8 cellular contexts compared by ENCODE assay signal in the genomic region with DNA sequence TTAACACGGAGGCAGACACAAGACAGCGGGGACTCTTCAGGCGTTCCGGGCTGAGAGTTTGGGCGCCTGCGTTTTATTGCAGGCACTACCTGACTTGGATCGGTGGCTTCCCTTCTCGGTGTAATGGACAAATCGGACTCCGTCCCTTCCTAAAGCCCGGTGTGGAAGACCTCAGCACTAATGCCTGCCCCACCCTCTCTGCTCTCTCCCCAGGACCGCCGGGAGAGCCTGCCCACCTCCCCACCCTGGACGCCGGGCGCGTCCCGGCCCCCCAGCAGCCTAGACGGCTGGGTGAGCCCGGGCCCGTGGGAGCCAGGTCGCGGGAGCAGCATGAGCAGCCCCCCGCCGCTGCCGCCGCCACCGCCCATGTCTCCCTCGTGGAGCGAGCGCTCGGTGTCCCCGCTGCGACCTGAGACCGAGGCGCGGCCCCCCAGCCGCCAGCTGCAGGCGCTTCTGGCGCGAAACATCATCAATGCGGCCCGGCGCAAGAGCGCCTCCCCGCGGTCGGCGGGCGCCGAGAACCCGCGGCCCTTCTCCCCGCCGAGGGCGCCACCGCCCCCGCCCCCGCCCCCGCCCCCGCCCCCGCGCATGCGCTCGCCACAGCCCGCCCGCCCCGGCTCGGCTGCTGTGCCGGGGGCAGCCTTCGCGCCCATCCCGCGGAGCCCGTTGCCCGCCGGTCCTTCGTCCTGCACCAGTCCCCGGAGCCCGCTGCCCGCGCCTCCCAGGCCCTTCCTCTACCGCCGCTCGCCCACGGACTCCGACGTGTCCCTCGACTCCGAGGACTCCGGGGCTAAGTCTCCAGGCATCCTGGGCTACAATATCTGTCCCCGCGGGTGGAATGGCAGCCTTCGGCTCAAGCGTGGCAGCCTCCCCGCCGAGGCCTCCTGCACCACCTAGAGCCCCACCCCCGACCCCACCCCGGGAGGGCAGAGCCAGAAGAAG. TPM values are rescaled to one million over a fixed set of nuclear protein-coding genes. Genes with fewer than 3 reads are reported as not detected.
DNase-seq lines count a peak whose midpoint lies in the region; ATAC-seq and TF ChIP-seq lines count a peak whose summit lies in the region.

No MANE protein-coding gene starts in this region.

- ATAC-seq in GM18909 (IDR thresholded peaks at IDR 0.05; ENCODE audit: poor library complexity, unreplicated experiment) (peak; percentile 80), HG03354 (IDR thresholded peaks at IDR 0.05; ENCODE audit: poor library complexity, severe bottlenecking, unreplicated experiment) (peak; percentile 83)

- H3K27ac ChIP-seq in muscle layer of duodenum (ENCODE audit: low read length) = no peak overlapping the region

- no peaks in the 10 kb centered on the region for H3K36me3 ChIP-seq in muscle layer of duodenum (ENCODE audit: control insufficient read depth in 1 of 2, insufficient read depth in 2 of 2, low read length in 2 of 2)

- DNase-seq in AG20443 (ENCODE audit: low spot score) (peak; percentile 99), NCI-H82 (lab: John Stamatoyannopoulos, UW) (peak; percentile 80), epithelial cell of proximal tubule (ENCODE audit: low read depth) (no peak)
- DNase-seq in activated CD8-positive, alpha-beta memory T cell treated with anti-CD3 and anti-CD28 coated beads for 48 hours (ENCODE audit: low read depth in 2 of 3, low spot score in 2 of 3) = peak; percentile 38 to 57 (median 55)
- peak; percentile 31 to 47 for DNase-seq in stimulated activated CD8-positive, alpha-beta memory T cell treated with anti-CD3 and anti-CD28 coated beads, Interleukin-7, amount 100 ng/mL, for 48 hours (ENCODE audit: extremely low read depth in 1 of 2, low read depth in 1 of 2)

- TF ChIP-seq CTCF in epithelial cell of proximal tubule (conservative IDR thresholded peaks at IDR 0.05; ENCODE audit: low read depth, low read length) = peak; percentile 47

- no peaks in the 10 kb centered on the region for H3K9me3 ChIP-seq in muscle layer of duodenum (ENCODE audit: control insufficient read depth in 1 of 2, low read length in 2 of 2)

- peaks cover 11 to 73% of the 10 kb centered on the region in 2 donors for H3K4me1 ChIP-seq in muscle layer of duodenum (ENCODE audit: control insufficient read depth in 1 of 2, insufficient read depth in 2 of 2, low read length in 2 of 2)

- H3K4me3 ChIP-seq in epithelial cell of proximal tubule (ENCODE audit: low read depth, low read length) (peak overlapping the region; percentile 60), muscle layer of duodenum (ENCODE audit: low read depth in 1 of 2, low read length in 2 of 2) (peak overlapping the region; percentile 47 to 66)

- no peaks in the 10 kb centered on the region for H3K27me3 ChIP-seq in muscle layer of duodenum (ENCODE audit: low read depth, low read length)

RNA-seq across cellular contexts. Expression of gene MYOZ3, which starts 4.6 kb away (rescaled TPM):
- total RNA-seq in epithelial cell of proximal tubule = 2.2 and 3.6 TPM in 2 replicates

RNA-seq across cellular contexts. Expression of gene SYNPO, which starts 16.0 kb away (rescaled TPM):
- total RNA-seq in epithelial cell of proximal tubule = 0.43 and 1.4 TPM in 2 replicates

RNA-seq across cellular contexts. Expression of gene RBM22, which starts 44.4 kb away (rescaled TPM):
- 33.2 and 35.6 TPM in 2 replicates for total RNA-seq in epithelial cell of proximal tubule
